35 cellular contexts compared by ENCODE assay signal in the genomic region with DNA sequence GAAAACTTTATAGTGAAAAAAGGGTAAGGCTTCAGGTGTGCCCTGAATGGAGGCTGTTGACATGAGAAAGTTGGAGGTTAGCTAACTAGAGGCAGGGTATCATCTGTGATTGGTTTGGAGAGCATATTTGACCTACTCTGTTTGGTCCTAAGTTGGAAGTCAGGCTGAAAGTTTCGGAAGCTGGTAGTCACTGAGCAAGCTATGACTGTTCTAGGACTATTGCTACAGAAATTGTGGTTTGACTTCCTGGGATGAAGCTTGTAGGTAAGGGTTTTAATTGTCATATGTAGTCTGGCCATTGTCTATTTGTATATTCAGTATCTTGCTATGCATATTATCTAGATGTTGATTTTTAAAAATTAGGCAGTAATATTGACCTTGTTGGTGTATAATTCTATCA.
DNase-seq lines count a peak whose midpoint lies in the region; ATAC-seq, FAIRE-seq and TF ChIP-seq lines count a peak whose summit lies in the region.
"Had no signal": no experiment of that assay in that cellular context is flagged by ENCODE, and none has a peak within 500 bp of the region (broad histone marks: within the 10 kb centered on the region; RNA-seq: fewer than 3 reads in every experiment).

No MANE protein-coding gene starts in this region.

- no peaks in the 10 kb centered on the region for H3K36me3 ChIP-seq in mammary epithelial cell (ENCODE audit: insufficient read depth, low read length)
- H3K36me3 ChIP-seq in bronchial epithelial cell (ENCODE audit: control insufficient read depth, insufficient read depth, low read length): no peaks in the 10 kb centered on the region
- H3K36me3 ChIP-seq: BE2C; BLaER1; BLaER1 treated with 17β-estradiol and CSF1 and Interleukin-3, amounts not matched to agents 10 nM and 100 nM had no signal

- no peaks in the 10 kb centered on the region for H3K9me3 ChIP-seq in mammary epithelial cell (replicated peaks; ENCODE audit: insufficient read depth, low read length)
- H3K9me3 ChIP-seq: A549; BLaER1; BLaER1 treated with 17β-estradiol and CSF1 and Interleukin-3, amounts not matched to agents 10 nM and 100 nM; Caco-2 had no signal

- CTCF ChIA-PET in mammary epithelial cell (lab: Charles Lee; ENCODE audit: low non-redundant PET): no interaction called here
- CTCF ChIA-PET in MCF 10A (lab: Yijun Ruan, JAX): interaction anchor here (0.9 kb wide), 1 partner anchor 48 kb away, joined by 3 read pairs; no protein-coding TSS in a partner anchor

- H2AFZ ChIP-seq in mammary epithelial cell (ENCODE audit: low read depth, low read length): no peak overlapping the region

- no peaks in the 10 kb centered on the region for H4K20me1 ChIP-seq in mammary epithelial cell (ENCODE audit: insufficient read depth, low read length)
- H4K20me1 ChIP-seq: BLaER1; BLaER1 treated with 17β-estradiol and CSF1 and Interleukin-3, amounts not matched to agents 10 nM and 100 nM had no signal

- H3K79me2 ChIP-seq in mammary epithelial cell (ENCODE audit: insufficient read depth, low read length): no peaks in the 10 kb centered on the region

- dilution Hi-C loops in mammary epithelial cell (cut with HindIII; ENCODE audit: low sequenced_read_pairs): no loop called here

- no peak overlapping the region for H3K4me3 Mint-ChIP-seq in MCF 10A (ENCODE audit: unreplicated experiment)
- no peak overlapping the region for H3K4me3 Mint-ChIP-seq in stimulated activated effector memory CD8-positive, alpha-beta T cell treated with anti-CD3 and anti-CD28 coated beads, Interleukin-12 subunit alpha, Interleukin-12 subunit beta, amount 100 ng/mL, for 72 hours
- H3K4me3 Mint-ChIP-seq: B cell; CD14-positive monocyte; CD4-positive, alpha-beta memory T cell; CD4-positive, alpha-beta T cell; CD4-positive, CD25-positive, alpha-beta regulatory T cell; CD8-positive, alpha-beta memory T cell; CD8-positive, alpha-beta T cell had no signal

- H3K4me3 ChIP-seq in mammary epithelial cell (replicated peaks in 1 of 3; ENCODE audit: insufficient read depth in 1 of 3, low read depth in 2 of 3, low read length in 3 of 3): no peak overlapping the region
- H3K4me3 ChIP-seq in bronchial epithelial cell (ENCODE audit: low read depth, low read length): no peak overlapping the region
- no peak overlapping the region for H3K4me3 ChIP-seq in epithelial cell of esophagus (ENCODE audit: low read length)
- H3K4me3 ChIP-seq: A549; BLaER1; BLaER1 treated with 17β-estradiol and CSF1 and Interleukin-3, amounts not matched to agents 10 nM and 100 nM had no signal

- POLR2A ChIA-PET in MCF 10A (lab: Yijun Ruan, JAX): no interaction called here

- BruUV-seq in mammary epithelial cell (replicated peaks; lab: Mats Ljungman, UMichigan) (no TSS peak), MCF 10A (replicated peaks; lab: Mats Ljungman, UMichigan) (no TSS peak)

- H3K27me3 Mint-ChIP-seq in MCF 10A (ENCODE audit: insufficient read depth, unreplicated experiment): no peaks in the 10 kb centered on the region
- H3K27me3 Mint-ChIP-seq: B cell; CD4-positive, alpha-beta memory T cell; CD4-positive, alpha-beta T cell; CD4-positive, CD25-positive, alpha-beta regulatory T cell had no signal

- H3K27me3 ChIP-seq in mammary epithelial cell (ENCODE audit: insufficient read depth, low read length) (no peaks in the 10 kb centered on the region), bronchial epithelial cell (ENCODE audit: control insufficient read depth, insufficient read depth, low read length) (no peaks in the 10 kb centered on the region)
- H3K27me3 ChIP-seq: BE2C; BLaER1; BLaER1 treated with 17β-estradiol and CSF1 and Interleukin-3, amounts not matched to agents 10 nM and 100 nM had no signal

- no peaks in the 10 kb centered on the region for H3K9me3 Mint-ChIP-seq in MCF 10A (ENCODE audit: unreplicated experiment)
- H3K9me3 Mint-ChIP-seq in stimulated activated effector memory CD8-positive, alpha-beta T cell treated with anti-CD3 and anti-CD28 coated beads, Interleukin-12 subunit alpha, Interleukin-12 subunit beta, amount 100 ng/mL, for 72 hours: peaks cover 3% of the 10 kb centered on the region
- H3K9me3 Mint-ChIP-seq: CD4-positive, alpha-beta T cell had no signal

- in situ Hi-C loops in mammary epithelial cell (cut with MboI; ENCODE audit: low sequenced_read_pairs in 2 of 2): no loop called here

- no peak for ATAC-seq in stimulated activated effector memory CD8-positive, alpha-beta T cell treated with anti-CD3 and anti-CD28 coated beads, Interleukin-12 subunit alpha, Interleukin-12 subunit beta, amount 100 ng/mL, for 72 hours
- no peak for ATAC-seq in HG03521 (IDR thresholded peaks at IDR 0.05; ENCODE audit: unreplicated experiment)
- ATAC-seq: A549; CD8-positive, alpha-beta T cell had no signal

- peaks cover 13% of the 10 kb centered on the region for H3K4me1 ChIP-seq in mammary epithelial cell (ENCODE audit: insufficient read depth, low read length)
- H3K4me1 ChIP-seq: A549; BE2C; BLaER1; BLaER1 treated with 17β-estradiol and CSF1 and Interleukin-3, amounts not matched to agents 10 nM and 100 nM; Caco-2 had no signal

- intact Hi-C loops in mammary epithelial cell (cut with micrococcal nuclease): no loop called here
- intact Hi-C loops in MCF 10A (cut with micrococcal nuclease): no loop called here

- H3K4me2 ChIP-seq in mammary epithelial cell (ENCODE audit: insufficient read depth, low read depth, low read length): no peak overlapping the region
- H3K4me2 ChIP-seq: A549; BLaER1; BLaER1 treated with 17β-estradiol and CSF1 and Interleukin-3, amounts not matched to agents 10 nM and 100 nM had no signal

- H3K27ac Mint-ChIP-seq in MCF 10A (ENCODE audit: low read depth, unreplicated experiment): no peak overlapping the region
- no peak overlapping the region for H3K27ac Mint-ChIP-seq in stimulated activated effector memory CD8-positive, alpha-beta T cell treated with anti-CD3 and anti-CD28 coated beads, Interleukin-12 subunit alpha, Interleukin-12 subunit beta, amount 100 ng/mL, for 72 hours
- H3K27ac Mint-ChIP-seq: B cell; CD14-positive monocyte; CD4-positive, alpha-beta memory T cell; CD4-positive, alpha-beta T cell; CD4-positive, CD25-positive, alpha-beta regulatory T cell; CD8-positive, alpha-beta memory T cell; CD8-positive, alpha-beta T cell had no signal

- no peak for TF ChIP-seq CTCF in mammary epithelial cell (conservative IDR thresholded peaks at IDR 0.05 in 1 of 2, IDR thresholded peaks at IDR 0.05 in 1 of 2; ENCODE audit: extremely low read depth in 1 of 2, insufficient read depth in 1 of 2, low read depth in 1 of 2, low read length in 2 of 2)
- TF ChIP-seq CTCF in MCF 10A (IDR thresholded peaks at IDR 0.05; ENCODE audit: unreplicated experiment): no peak
- TF ChIP-seq CTCF in bronchial epithelial cell (IDR thresholded peaks at IDR 0.05; ENCODE audit: insufficient read depth, low read length, severe bottlenecking): no peak
- no peak for TF ChIP-seq CTCF in epithelial cell of esophagus (IDR thresholded peaks at IDR 0.05; ENCODE audit: insufficient read depth, low read depth, low read length, missing control alignments)

- no peak overlapping the region for H3K9ac ChIP-seq in mammary epithelial cell (ENCODE audit: insufficient read depth, low read length)
- H3K9ac ChIP-seq: BLaER1; BLaER1 treated with 17β-estradiol and CSF1 and Interleukin-3, amounts not matched to agents 10 nM and 100 nM had no signal

- FAIRE-seq in bronchial epithelial cell (lab: Jason Lieb, UNC): no peak
- FAIRE-seq: A204.1, A549, D721Med had no signal

- no peaks in the 10 kb centered on the region for H3K36me3 Mint-ChIP-seq in MCF 10A (ENCODE audit: insufficient read depth, unreplicated experiment)
- no peaks in the 10 kb centered on the region for H3K36me3 Mint-ChIP-seq in stimulated activated effector memory CD8-positive, alpha-beta T cell treated with anti-CD3 and anti-CD28 coated beads, Interleukin-12 subunit alpha, Interleukin-12 subunit beta, amount 100 ng/mL, for 72 hours
- H3K36me3 Mint-ChIP-seq: CD14-positive monocyte; CD4-positive, alpha-beta memory T cell; CD4-positive, CD25-positive, alpha-beta regulatory T cell; CD8-positive, alpha-beta memory T cell; CD8-positive, alpha-beta T cell had no signal

- WGBS in mammary epithelial cell (ENCODE audit: low coverage, missing lambda C conversion rate): 90% methylated on average over 1 of the region's 1 CpG

- no peak overlapping the region for H3K27ac ChIP-seq in mammary epithelial cell (ENCODE audit: insufficient read depth, low read depth, low read length)
- H3K27ac ChIP-seq: 22Rv1; A549; BLaER1; BLaER1 treated with 17β-estradiol and CSF1 and Interleukin-3, amounts not matched to agents 10 nM and 100 nM; C4-2B had no signal

- DNase-seq in mammary epithelial cell: peak; percentile 35
- DNase-seq in MCF 10A (ENCODE audit: unreplicated experiment): no peak
- DNase-seq in bronchial epithelial cell (ENCODE audit: low read depth): peak; percentile 72
- peak; percentile 57 for DNase-seq in epithelial cell of esophagus (ENCODE audit: low read depth)
- no peak for DNase-seq in stimulated activated effector memory CD8-positive, alpha-beta T cell treated with anti-CD3 and anti-CD28 coated beads, Interleukin-12 subunit alpha, Interleukin-12 subunit beta, amount 100 ng/mL, for 72 hours (ENCODE audit: low spot score in 2 of 2)
- DNase-seq: 8988T; ACHN; AML-193; BE2C; C1 segment of cervical spinal cord; Caco-2; Calu3; CD4-positive, alpha-beta memory T cell; CD4-positive, alpha-beta T cell; CD4-positive, CD25-positive, alpha-beta regulatory T cell; CD8-positive, alpha-beta memory T cell; CD8-positive, alpha-beta T cell; COR-L47; DMS 273 treated with DMSO at 0.1 percent for 48 hours; DMS153; DMS53; DMS79; DMS79 treated with DMSO at 0.1 percent for 48 hours; DND-41; EL had no signal

- H3K4me1 Mint-ChIP-seq in MCF 10A (ENCODE audit: insufficient read depth, unreplicated experiment): peaks cover 11% of the 10 kb centered on the region
- no peaks in the 10 kb centered on the region for H3K4me1 Mint-ChIP-seq in stimulated activated effector memory CD8-positive, alpha-beta T cell treated with anti-CD3 and anti-CD28 coated beads, Interleukin-12 subunit alpha, Interleukin-12 subunit beta, amount 100 ng/mL, for 72 hours
- H3K4me1 Mint-ChIP-seq: B cell; CD14-positive monocyte; CD4-positive, alpha-beta memory T cell; CD4-positive, CD25-positive, alpha-beta regulatory T cell; CD8-positive, alpha-beta memory T cell had no signal

Comparison
In these comparisons a context has a peak if more than half of its experiments do, and no peak if none do; other contexts are left out.
1. DNase-seq: peak in mammary epithelial cell (single experiment), bronchial epithelial cell (single experiment) and epithelial cell of esophagus (single experiment); none in MCF 10A (single experiment) and stimulated activated effector memory CD8-positive, alpha-beta T cell treated with anti-CD3 and anti-CD28 coated beads, Interleukin-12 subunit alpha, Interleukin-12 subunit beta, amount 100 ng/mL, for 72 hours (0 of 2).